ENCODE assay signal across 8 cellular contexts in genomic region chr10:80471715-80472233, GRCh38. TPM values are rescaled to one million over a fixed set of nuclear protein-coding genes. Genes with fewer than 3 reads are reported as not detected.
A peak's percentile ranks its signal among the peaks of the same experiment; 100 is the strongest.
DNase-seq lines count a peak whose midpoint lies in the region; ATAC-seq and TF ChIP-seq lines count a peak whose summit lies in the region.

No MANE protein-coding gene starts in this region.

- H3K36me3 ChIP-seq in psoas muscle (ENCODE audit: insufficient read depth in 1 of 2, low read depth in 1 of 2) (peaks cover 0 to 12% of the 10 kb centered on the region in 2 donors), H7 (replicated peaks; ENCODE audit: control insufficient read depth, insufficient read depth, low read length) (no peaks in the 10 kb centered on the region)

- ATAC-seq in GM21515 (IDR thresholded peaks at IDR 0.05; ENCODE audit: unreplicated experiment): peak; percentile 62
- peak; percentile 29 for ATAC-seq in HG03575 (IDR thresholded peaks at IDR 0.05; ENCODE audit: extremely low read depth, insufficient number of reproducible peaks, low FRiP score, unreplicated experiment)
- peak; percentile 39 for ATAC-seq in activated naive CD8-positive, alpha-beta T cell treated with anti-CD3 and anti-CD28 coated beads, Interleukin-2, amount 50 U/mL, for 24 hours
- ATAC-seq in psoas muscle: no peak

- WGBS in psoas muscle, 3 donors: 85 to 87% (median 86%) methylated on average over 4 of the region's 4 CpGs

- H3K27ac Mint-ChIP-seq in activated naive CD8-positive, alpha-beta T cell treated with anti-CD3 and anti-CD28 coated beads, Interleukin-2, amount 50 U/mL, for 24 hours: peak overlapping the region; percentile 95

- H3K4me3 ChIP-seq in psoas muscle (no peak overlapping the region), H7 (ENCODE audit: insufficient read depth, low read depth, low read length) (no peak overlapping the region)

- peak overlapping the region; percentile 41 for H3K4me3 Mint-ChIP-seq in activated naive CD8-positive, alpha-beta T cell treated with anti-CD3 and anti-CD28 coated beads, Interleukin-2, amount 50 U/mL, for 24 hours

- intact Hi-C loops in psoas muscle (cut with DNase I): no loop called here

- no peaks in the 10 kb centered on the region for H3K27me3 ChIP-seq in psoas muscle (ENCODE audit: insufficient read depth in 3 of 3, low read length in 2 of 3)
- peaks cover 1% of the 10 kb centered on the region; the same call in 1 of the 2 replicates for H3K27me3 ChIP-seq in H7 (ENCODE audit: control insufficient read depth, insufficient read depth, low read length)

- DNase-seq in EL (peak; percentile 53), psoas muscle (no peak), iPS-NIHi11 (ENCODE audit: low spot score) (no peak), H7 (no peak)
- DNase-seq in activated naive CD8-positive, alpha-beta T cell treated with anti-CD3 and anti-CD28 coated beads, Interleukin-2, amount 50 U/mL, for 24 hours: no peak
- peak; percentile 71 for DNase-seq in stimulated activated CD4-positive, alpha-beta T cell treated with anti-CD3 and anti-CD28 coated beads, Interleukin-4, amount 100 ng/mL, for 24 hours

- peaks cover 29% of the 10 kb centered on the region for H3K36me3 Mint-ChIP-seq in activated naive CD8-positive, alpha-beta T cell treated with anti-CD3 and anti-CD28 coated beads, Interleukin-2, amount 50 U/mL, for 24 hours (ENCODE audit: low read depth)

- H3K4me1 ChIP-seq in psoas muscle: peaks cover 38% of the 10 kb centered on the region

- no peak overlapping the region for H3K27ac ChIP-seq in psoas muscle

- peaks cover 93% of the 10 kb centered on the region for H3K4me1 Mint-ChIP-seq in activated naive CD8-positive, alpha-beta T cell treated with anti-CD3 and anti-CD28 coated beads, Interleukin-2, amount 50 U/mL, for 24 hours

- H3K27me3 Mint-ChIP-seq in activated naive CD8-positive, alpha-beta T cell treated with anti-CD3 and anti-CD28 coated beads, Interleukin-2, amount 50 U/mL, for 24 hours: no peaks in the 10 kb centered on the region

- no peak for TF ChIP-seq CTCF in psoas muscle (IDR thresholded peaks at IDR 0.05)

- no peaks in the 10 kb centered on the region for H3K9me3 ChIP-seq in psoas muscle

- no peaks in the 10 kb centered on the region for H3K9me3 Mint-ChIP-seq in activated naive CD8-positive, alpha-beta T cell treated with anti-CD3 and anti-CD28 coated beads, Interleukin-2, amount 50 U/mL, for 24 hours

RNA-seq across cellular contexts. Expression of gene TSPAN14, which starts 17.7 kb away (rescaled TPM):
- 10 to 100 TPM; 23.9 to 33.3 (median 25.7) TPM for total RNA-seq in psoas muscle
- polyA plus RNA-seq in psoas muscle: 10 to 100 TPM; 19.4 to 20.0 (median 19.6) TPM
- 36.3 and 37.6 TPM in 2 replicates for total RNA-seq in H7 (2014; rRNA removed; shearing (Covaris generic))

Comparison
In these comparisons a context has a peak if more than half of its experiments do, and no peak if none do; other contexts are left out.
1. DNase-seq: peak in EL (single experiment) and stimulated activated CD4-positive, alpha-beta T cell treated with anti-CD3 and anti-CD28 coated beads, Interleukin-4, amount 100 ng/mL, for 24 hours (single experiment); none in activated naive CD8-positive, alpha-beta T cell treated with anti-CD3 and anti-CD28 coated beads, Interleukin-2, amount 50 U/mL, for 24 hours (single experiment), psoas muscle (0 of 2), iPS-NIHi11 (single experiment) and H7 (single experiment).
2. ATAC-seq: peak in GM21515 (single experiment), HG03575 (single experiment) and activated naive CD8-positive, alpha-beta T cell treated with anti-CD3 and anti-CD28 coated beads, Interleukin-2, amount 50 U/mL, for 24 hours (single experiment); none in psoas muscle (0 of 4).